1 cellular context compared by ENCODE assay signal in the genomic region with DNA sequence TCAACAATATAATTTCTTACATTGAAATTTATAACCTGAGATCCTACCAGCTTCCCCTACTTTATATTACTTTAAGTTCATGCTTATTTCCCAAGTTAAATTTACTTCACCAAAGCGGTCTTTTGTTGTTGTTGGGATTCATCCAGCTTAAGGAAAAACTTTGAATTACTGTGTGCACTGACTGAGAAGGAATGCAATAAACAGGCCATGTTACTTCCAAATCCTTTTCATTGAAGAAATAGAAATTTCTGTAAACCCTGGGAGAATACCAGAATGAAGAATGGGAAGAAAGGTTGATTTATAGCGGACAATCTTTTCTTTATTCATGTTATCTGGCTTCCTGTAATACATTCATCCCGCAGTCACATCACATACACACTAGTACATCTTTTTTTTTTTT.
TF ChIP-seq lines count a peak whose summit lies in the region.

No MANE protein-coding gene starts in this region.

TF ChIP-seq in GM23338, 12 proteins besides CTCF, POLR2A, EP300 and RAD21 (continued from another document):
- TF ChIP-seq POLR2AphosphoS5 (IDR thresholded peaks at IDR 0.05; ENCODE audit: low read depth) (no peak), CREB1 (CRISPR knock-in tag; IDR thresholded peaks at IDR 0.05; ENCODE audit: low read depth) (no peak), EZH2phosphoT487 (IDR thresholded peaks at IDR 0.05; ENCODE audit: unreplicated experiment) (no peak), STAT1 (IDR thresholded peaks at IDR 0.05; ENCODE audit: unreplicated experiment) (no peak), NANOG (IDR thresholded peaks at IDR 0.05; ENCODE audit: borderline replicate concordance) (no peak)
- TF ChIP-seq, protein P1, sequence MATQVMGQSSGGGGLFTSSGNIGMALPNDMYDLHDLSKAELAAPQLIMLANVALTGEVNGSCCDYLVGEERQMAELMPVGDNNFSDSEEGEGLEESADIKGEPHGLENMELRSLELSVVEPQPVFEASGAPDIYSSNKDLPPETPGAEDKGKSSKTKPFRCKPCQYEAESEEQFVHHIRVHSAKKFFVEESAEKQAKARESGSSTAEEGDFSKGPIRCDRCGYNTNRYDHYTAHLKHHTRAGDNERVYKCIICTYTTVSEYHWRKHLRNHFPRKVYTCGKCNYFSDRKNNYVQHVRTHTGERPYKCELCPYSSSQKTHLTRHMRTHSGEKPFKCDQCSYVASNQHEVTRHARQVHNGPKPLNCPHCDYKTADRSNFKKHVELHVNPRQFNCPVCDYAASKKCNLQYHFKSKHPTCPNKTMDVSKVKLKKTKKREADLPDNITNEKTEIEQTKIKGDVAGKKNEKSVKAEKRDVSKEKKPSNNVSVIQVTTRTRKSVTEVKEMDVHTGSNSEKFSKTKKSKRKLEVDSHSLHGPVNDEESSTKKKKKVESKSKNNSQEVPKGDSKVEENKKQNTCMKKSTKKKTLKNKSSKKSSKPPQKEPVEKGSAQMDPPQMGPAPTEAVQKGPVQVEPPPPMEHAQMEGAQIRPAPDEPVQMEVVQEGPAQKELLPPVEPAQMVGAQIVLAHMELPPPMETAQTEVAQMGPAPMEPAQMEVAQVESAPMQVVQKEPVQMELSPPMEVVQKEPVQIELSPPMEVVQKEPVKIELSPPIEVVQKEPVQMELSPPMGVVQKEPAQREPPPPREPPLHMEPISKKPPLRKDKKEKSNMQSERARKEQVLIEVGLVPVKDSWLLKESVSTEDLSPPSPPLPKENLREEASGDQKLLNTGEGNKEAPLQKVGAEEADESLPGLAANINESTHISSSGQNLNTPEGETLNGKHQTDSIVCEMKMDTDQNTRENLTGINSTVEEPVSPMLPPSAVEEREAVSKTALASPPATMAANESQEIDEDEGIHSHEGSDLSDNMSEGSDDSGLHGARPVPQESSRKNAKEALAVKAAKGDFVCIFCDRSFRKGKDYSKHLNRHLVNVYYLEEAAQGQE (IDR thresholded peaks at IDR 0.05; ENCODE audit: unreplicated experiment) = no peak
- TF ChIP-seq, protein P2, sequence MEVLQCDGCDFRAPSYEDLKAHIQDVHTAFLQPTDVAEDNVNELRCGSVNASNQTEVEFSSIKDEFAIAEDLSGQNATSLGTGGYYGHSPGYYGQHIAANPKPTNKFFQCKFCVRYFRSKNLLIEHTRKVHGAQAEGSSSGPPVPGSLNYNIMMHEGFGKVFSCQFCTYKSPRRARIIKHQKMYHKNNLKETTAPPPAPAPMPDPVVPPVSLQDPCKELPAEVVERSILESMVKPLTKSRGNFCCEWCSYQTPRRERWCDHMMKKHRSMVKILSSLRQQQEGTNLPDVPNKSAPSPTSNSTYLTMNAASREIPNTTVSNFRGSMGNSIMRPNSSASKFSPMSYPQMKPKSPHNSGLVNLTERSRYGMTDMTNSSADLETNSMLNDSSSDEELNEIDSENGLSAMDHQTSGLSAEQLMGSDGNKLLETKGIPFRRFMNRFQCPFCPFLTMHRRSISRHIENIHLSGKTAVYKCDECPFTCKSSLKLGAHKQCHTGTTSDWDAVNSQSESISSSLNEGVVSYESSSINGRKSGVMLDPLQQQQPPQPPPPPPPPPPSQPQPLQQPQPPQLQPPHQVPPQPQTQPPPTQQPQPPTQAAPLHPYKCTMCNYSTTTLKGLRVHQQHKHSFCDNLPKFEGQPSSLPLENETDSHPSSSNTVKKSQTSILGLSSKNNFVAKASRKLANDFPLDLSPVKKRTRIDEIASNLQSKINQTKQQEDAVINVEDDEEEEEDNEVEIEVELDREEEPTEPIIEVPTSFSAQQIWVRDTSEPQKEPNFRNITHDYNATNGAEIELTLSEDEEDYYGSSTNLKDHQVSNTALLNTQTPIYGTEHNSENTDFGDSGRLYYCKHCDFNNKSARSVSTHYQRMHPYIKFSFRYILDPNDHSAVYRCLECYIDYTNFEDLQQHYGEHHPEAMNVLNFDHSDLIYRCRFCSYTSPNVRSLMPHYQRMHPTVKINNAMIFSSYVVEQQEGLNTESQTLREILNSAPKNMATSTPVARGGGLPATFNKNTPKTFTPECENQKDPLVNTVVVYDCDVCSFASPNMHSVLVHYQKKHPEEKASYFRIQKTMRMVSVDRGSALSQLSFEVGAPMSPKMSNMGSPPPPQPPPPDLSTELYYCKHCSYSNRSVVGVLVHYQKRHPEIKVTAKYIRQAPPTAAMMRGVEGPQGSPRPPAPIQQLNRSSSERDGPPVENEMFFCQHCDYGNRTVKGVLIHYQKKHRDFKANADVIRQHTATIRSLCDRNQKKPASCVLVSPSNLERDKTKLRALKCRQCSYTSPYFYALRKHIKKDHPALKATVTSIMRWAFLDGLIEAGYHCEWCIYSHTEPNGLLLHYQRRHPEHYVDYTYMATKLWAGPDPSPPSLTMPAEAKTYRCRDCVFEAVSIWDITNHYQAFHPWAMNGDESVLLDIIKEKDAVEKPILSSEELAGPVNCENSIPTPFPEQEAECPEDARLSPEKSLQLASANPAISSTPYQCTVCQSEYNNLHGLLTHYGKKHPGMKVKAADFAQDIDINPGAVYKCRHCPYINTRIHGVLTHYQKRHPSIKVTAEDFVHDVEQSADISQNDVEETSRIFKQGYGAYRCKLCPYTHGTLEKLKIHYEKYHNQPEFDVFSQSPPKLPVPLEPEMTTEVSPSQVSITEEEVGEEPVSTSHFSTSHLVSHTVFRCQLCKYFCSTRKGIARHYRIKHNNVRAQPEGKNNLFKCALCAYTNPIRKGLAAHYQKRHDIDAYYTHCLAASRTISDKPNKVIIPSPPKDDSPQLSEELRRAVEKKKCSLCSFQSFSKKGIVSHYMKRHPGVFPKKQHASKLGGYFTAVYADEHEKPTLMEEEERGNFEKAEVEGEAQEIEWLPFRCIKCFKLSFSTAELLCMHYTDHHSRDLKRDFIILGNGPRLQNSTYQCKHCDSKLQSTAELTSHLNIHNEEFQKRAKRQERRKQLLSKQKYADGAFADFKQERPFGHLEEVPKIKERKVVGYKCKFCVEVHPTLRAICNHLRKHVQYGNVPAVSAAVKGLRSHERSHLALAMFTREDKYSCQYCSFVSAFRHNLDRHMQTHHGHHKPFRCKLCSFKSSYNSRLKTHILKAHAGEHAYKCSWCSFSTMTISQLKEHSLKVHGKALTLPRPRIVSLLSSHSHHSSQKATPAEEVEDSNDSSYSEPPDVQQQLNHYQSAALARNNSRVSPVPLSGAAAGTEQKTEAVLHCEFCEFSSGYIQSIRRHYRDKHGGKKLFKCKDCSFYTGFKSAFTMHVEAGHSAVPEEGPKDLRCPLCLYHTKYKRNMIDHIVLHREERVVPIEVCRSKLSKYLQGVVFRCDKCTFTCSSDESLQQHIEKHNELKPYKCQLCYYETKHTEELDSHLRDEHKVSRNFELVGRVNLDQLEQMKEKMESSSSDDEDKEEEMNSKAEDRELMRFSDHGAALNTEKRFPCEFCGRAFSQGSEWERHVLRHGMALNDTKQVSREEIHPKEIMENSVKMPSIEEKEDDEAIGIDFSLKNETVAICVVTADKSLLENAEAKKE (CRISPR knock-in tag; IDR thresholded peaks at IDR 0.05) = no peak
